ENCODE assay signal across 11 cellular contexts in genomic region chr7:116528008-116528789, GRCh38. TPM values are rescaled to one million over a fixed set of nuclear protein-coding genes. Genes with fewer than 3 reads are reported as not detected.
DNase-seq lines count a peak whose midpoint lies in the region; ATAC-seq, FAIRE-seq and TF ChIP-seq lines count a peak whose summit lies in the region.
"Had no signal": no experiment of that assay in that cellular context is flagged by ENCODE, and none has a peak within 500 bp of the region (broad histone marks: within the 10 kb centered on the region; RNA-seq: fewer than 3 reads in every experiment).

No MANE protein-coding gene starts in this region.

- peaks cover 23% of the 10 kb centered on the region for H3K4me1 Mint-ChIP-seq in stimulated activated memory B cell treated with anti-CD40 and anti-IgM and Interleukin-4, amounts not matched to agents 10 μg/mL and 1 μg/mL and 100 μg/mL, for 72 hours

- peak; percentile 87 for FAIRE-seq in H54 (lab: Jason Lieb, UNC)

- no peaks in the 10 kb centered on the region for H3K27me3 ChIP-seq in left ventricle myocardium inferior (ENCODE audit: low read depth)
- peaks cover 0 to 45% (median 22%) of the 10 kb centered on the region in 7 donors for H3K27me3 ChIP-seq in spleen (replicated peaks in 1 of 7)

- H3K27me3 Mint-ChIP-seq in stimulated activated memory B cell treated with anti-CD40 and anti-IgM and Interleukin-4, amounts not matched to agents 10 μg/mL and 1 μg/mL and 100 μg/mL, for 72 hours: peaks cover 22% of the 10 kb centered on the region

- no peaks in the 10 kb centered on the region for H3K36me3 Mint-ChIP-seq in stimulated activated memory B cell treated with anti-CD40 and anti-IgM and Interleukin-4, amounts not matched to agents 10 μg/mL and 1 μg/mL and 100 μg/mL, for 72 hours

- TF ChIP-seq CTCF in left ventricle myocardium inferior (IDR thresholded peaks at IDR 0.05; ENCODE audit: borderline replicate concordance) (no peak), spleen (IDR thresholded peaks at IDR 0.05 in 8 of 11, conservative IDR thresholded peaks at IDR 0.05 in 3 of 11) (no peak)

- H3K27ac ChIP-seq in left ventricle myocardium inferior (replicated peaks) (peak overlapping the region; percentile 98), spleen (peak overlapping the region in 7 of 8 donors; percentile 25 to 91 (median 86))
- H3K27ac ChIP-seq: neutrophil had no signal

- ATAC-seq in stimulated activated memory B cell treated with anti-CD40 and anti-IgM and Interleukin-4, amounts not matched to agents 10 μg/mL and 1 μg/mL and 100 μg/mL, for 72 hours: no peak
- ATAC-seq: activated naive CD8-positive, alpha-beta T cell treated with anti-CD3 and anti-CD28 coated beads, Interleukin-2, amount 50 U/mL, for 24 hours had no signal

- H3K36me3 ChIP-seq in left ventricle myocardium inferior (peaks cover 58% of the 10 kb centered on the region), spleen (peaks cover 0 to 3% (median 0%) of the 10 kb centered on the region in 6 donors)
- H3K36me3 ChIP-seq: neutrophil had no signal

- WGBS in spleen, 5 donors: 55 to 69% (median 64%) methylated on average over 3 of the region's 3 CpGs

- intact Hi-C loops in left ventricle myocardium inferior (cut with micrococcal nuclease) (loop anchor here (10.0 kb wide), 2 partner anchors 173 to 263 kb away; no protein-coding TSS in a partner anchor), spleen (cut with DNase I; ENCODE audit: low total_unique reads) (loop anchor here (10.0 kb wide), 2 partner anchors 57 to 273 kb away; no protein-coding TSS in a partner anchor)

- peak; percentile 68 for DNase-seq in H54 (ENCODE audit: insufficient read length, low spot score)
- DNase-seq in amniotic stem cell (lab: John Stamatoyannopoulos, UW): peak; percentile 88
- peak; percentile 51 for DNase-seq in left ventricle myocardium inferior
- no peak for DNase-seq in spleen
- DNase-seq in stimulated activated CD4-positive, alpha-beta T cell treated with anti-CD3 and anti-CD28 coated beads, Interleukin-15, amount 100 ng/mL, for 24 hours: no peak
- no peak for DNase-seq in NCI-H1417 (lab: John Stamatoyannopoulos, UW)
- DNase-seq in HuH-7 (ENCODE audit: low spot score): no peak
- DNase-seq: activated naive CD8-positive, alpha-beta T cell treated with anti-CD3 and anti-CD28 coated beads, Interleukin-2, amount 50 U/mL, for 24 hours; SHP77 had no signal

- H3K9me3 Mint-ChIP-seq in stimulated activated memory B cell treated with anti-CD40 and anti-IgM and Interleukin-4, amounts not matched to agents 10 μg/mL and 1 μg/mL and 100 μg/mL, for 72 hours: no peaks in the 10 kb centered on the region
- H3K9me3 Mint-ChIP-seq: activated naive CD8-positive, alpha-beta T cell treated with anti-CD3 and anti-CD28 coated beads, Interleukin-2, amount 50 U/mL, for 24 hours had no signal

- TF ChIP-seq POLR2A in H54 (IDR thresholded peaks at IDR 0.05; ENCODE audit: low read depth, low read length) (no peak), spleen (IDR thresholded peaks at IDR 0.05) (no peak)

- H3K27ac Mint-ChIP-seq in stimulated activated memory B cell treated with anti-CD40 and anti-IgM and Interleukin-4, amounts not matched to agents 10 μg/mL and 1 μg/mL and 100 μg/mL, for 72 hours: no peak overlapping the region
- H3K27ac Mint-ChIP-seq: activated naive CD8-positive, alpha-beta T cell treated with anti-CD3 and anti-CD28 coated beads, Interleukin-2, amount 50 U/mL, for 24 hours had no signal

- H3K4me3 ChIP-seq in left ventricle myocardium inferior (peak overlapping the region; percentile 83), spleen (peak overlapping the region in 6 of 8 donors; percentile 48 to 81 (median 58))

- no peak overlapping the region for H3K4me3 Mint-ChIP-seq in stimulated activated memory B cell treated with anti-CD40 and anti-IgM and Interleukin-4, amounts not matched to agents 10 μg/mL and 1 μg/mL and 100 μg/mL, for 72 hours
- H3K4me3 Mint-ChIP-seq: activated naive CD8-positive, alpha-beta T cell treated with anti-CD3 and anti-CD28 coated beads, Interleukin-2, amount 50 U/mL, for 24 hours had no signal

- H3K9me3 ChIP-seq in left ventricle myocardium inferior (replicated peaks) (no peaks in the 10 kb centered on the region), spleen (no peaks in the 10 kb centered on the region)
- H3K9me3 ChIP-seq: neutrophil had no signal

- H3K4me1 ChIP-seq in left ventricle myocardium inferior: peaks cover 96% of the 10 kb centered on the region
- peaks cover 5 to 67% (median 48%) of the 10 kb centered on the region in 6 donors for H3K4me1 ChIP-seq in spleen

RNA-seq across cellular contexts. Expression of gene CAV1, which starts 3.4 kb away (rescaled TPM):
- total RNA-seq in left ventricle myocardium inferior (266 TPM), spleen (100 to 1,000 TPM in 6 of 7 donors, 10 to 100 TPM in 1; 75.4 to 404 (median 241) TPM)
- polyA plus RNA-seq in spleen: 100 to 1,000 TPM in 1 of 3 donors, 10 to 100 TPM in 2; 26.8 to 124 (median 28.0) TPM

RNA-seq across cellular contexts. Expression of gene CAV2, which starts 28.7 kb away (rescaled TPM):
- total RNA-seq in left ventricle myocardium inferior (196 TPM), spleen (100 to 1,000 TPM in 2 of 7 donors, 10 to 100 TPM in 5; 27.8 to 107 (median 76.1) TPM)
- 10 to 100 TPM; 15.5 to 51.6 (median 20.4) TPM for polyA plus RNA-seq in spleen

Comparison
In these comparisons a context has a peak if more than half of its experiments do, and no peak if none do; other contexts are left out.
1. DNase-seq: peak in H54 (single experiment), amniotic stem cell (single experiment) and left ventricle myocardium inferior (single experiment); none in spleen (single experiment), stimulated activated CD4-positive, alpha-beta T cell treated with anti-CD3 and anti-CD28 coated beads, Interleukin-15, amount 100 ng/mL, for 24 hours (single experiment), NCI-H1417 (0 of 3) and HuH-7 (single experiment).